In the genomic region with DNA sequence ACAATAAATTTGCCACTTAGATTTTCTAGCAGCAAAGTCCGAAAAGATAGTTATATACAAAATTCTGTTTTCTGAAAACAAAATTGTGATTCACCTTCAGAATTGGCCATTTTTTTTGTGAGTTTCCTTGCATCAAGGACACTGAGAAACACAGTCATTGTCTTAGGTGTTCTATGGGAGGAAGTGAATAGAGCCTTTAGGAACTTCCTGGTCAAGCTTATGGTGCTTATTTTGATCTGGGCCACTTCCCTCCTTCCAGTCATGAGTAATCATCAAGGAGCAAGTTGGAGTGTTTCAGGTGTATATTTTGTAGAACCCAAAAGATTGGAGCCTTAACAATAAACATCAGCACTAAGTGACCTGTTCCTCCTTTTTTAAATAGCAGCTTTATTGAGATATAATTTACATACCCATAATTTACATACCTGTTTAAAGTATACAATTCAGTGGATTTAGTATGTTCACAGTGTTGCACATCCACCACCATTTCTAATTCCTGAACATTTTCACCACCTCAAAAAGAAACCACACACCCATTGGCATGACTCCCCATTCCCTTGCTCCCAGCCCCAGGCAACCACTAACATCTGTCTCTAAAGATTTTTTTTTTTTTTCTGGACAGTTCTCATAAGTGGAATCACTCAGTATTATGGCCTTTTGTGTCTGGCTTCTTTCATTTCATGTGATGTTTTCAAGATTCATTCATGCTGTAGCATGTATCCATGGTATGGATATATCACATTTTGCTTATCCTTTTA, we compare ENCODE assay signal across 21 cellular contexts. TPM values are rescaled to one million over a fixed set of nuclear protein-coding genes. Genes with fewer than 3 reads are reported as not detected.
DNase-seq lines count a peak whose midpoint lies in the region; ATAC-seq and TF ChIP-seq lines count a peak whose summit lies in the region.
"Had no signal": no experiment of that assay in that cellular context is flagged by ENCODE, and none has a peak within 500 bp of the region (broad histone marks: within the 10 kb centered on the region; RNA-seq: fewer than 3 reads in every experiment).

No MANE protein-coding gene starts in this region.

- POLR2A ChIA-PET in CD8-positive, alpha-beta T cell (lab: Charles Lee), result no interaction called here
- POLR2A ChIA-PET in RWPE1 (lab: Yijun Ruan, JAX; ENCODE audit: low non-redundant PET), result no interaction called here

- H3K27me3 ChIP-seq in CD8-positive, alpha-beta T cell (ENCODE audit: insufficient read depth, low read length), result no peaks in the 10 kb centered on the region
- no peaks in the 10 kb centered on the region for H3K27me3 ChIP-seq in endodermal cell (ENCODE audit: control insufficient read depth, insufficient read depth, low read length, poor library complexity, severe bottlenecking)
- H3K27me3 ChIP-seq: BLaER1 treated with 17β-estradiol and CSF1 and Interleukin-3, amounts not matched to agents 10 nM and 100 nM had no signal

- H3K36me3 ChIP-seq in CD8-positive, alpha-beta T cell (ENCODE audit: insufficient read depth, low read length), result peaks cover 43% of the 10 kb centered on the region
- peaks cover 84% of the 10 kb centered on the region for H3K36me3 ChIP-seq in endodermal cell (ENCODE audit: control insufficient read depth, insufficient read depth, low read length)

- no peak for DNase-seq in CD8-positive, alpha-beta T cell
- DNase-seq in HT1080 (ENCODE audit: low read depth) (peak; percentile 10), endodermal cell (peak; percentile 1), glomerular endothelial cell (ENCODE audit: extremely low read depth, low read depth, low spot score) (peak; percentile 20), RWPE1 (ENCODE audit: low spot score) (no peak), C1 segment of cervical spinal cord (lab: John Stamatoyannopoulos, UW) (no peak)
- no peak for DNase-seq in activated CD4-positive, alpha-beta T cell treated with anti-CD3 and anti-CD28 coated beads for 4 hours
- DNase-seq: ACHN; CD8-positive, alpha-beta memory T cell; DMS53; EL; Kasumi-1; MM.1S; NCI-H1048; NCI-H1417 treated with DMSO at 0.1 percent for 48 hours; NCI-H187 treated with DMSO at 0.1 percent for 48 hours; NCI-H2107 had no signal

- H3K4me3 Mint-ChIP-seq in CD8-positive, alpha-beta T cell, result no peak overlapping the region
- H3K4me3 Mint-ChIP-seq in endodermal cell, result no peak overlapping the region
- H3K4me3 Mint-ChIP-seq: CD8-positive, alpha-beta memory T cell had no signal

- WGBS in endodermal cell (ENCODE audit: insufficient coverage in 1 of 2, insufficient read length in 1 of 2), 2 experiments, result 88 to 93% methylated on average over 1 of the region's 1 CpG

- H3K9me3 Mint-ChIP-seq in CD8-positive, alpha-beta T cell, result no peaks in the 10 kb centered on the region
- H3K9me3 Mint-ChIP-seq in endodermal cell, result no peaks in the 10 kb centered on the region
- H3K9me3 Mint-ChIP-seq: CD8-positive, alpha-beta memory T cell had no signal

- H3K9me3 ChIP-seq in CD8-positive, alpha-beta T cell (ENCODE audit: low read length), result no peaks in the 10 kb centered on the region
- H3K9me3 ChIP-seq in endodermal cell (ENCODE audit: control insufficient read depth, low read length), result no peaks in the 10 kb centered on the region
- H3K9me3 ChIP-seq: BLaER1 treated with 17β-estradiol and CSF1 and Interleukin-3, amounts not matched to agents 10 nM and 100 nM had no signal

- peak overlapping the region; percentile 69 for H3K27ac Mint-ChIP-seq in CD8-positive, alpha-beta T cell
- H3K27ac Mint-ChIP-seq in endodermal cell, result no peak overlapping the region

- no peak for TF ChIP-seq CTCF in CD8-positive, alpha-beta T cell (IDR thresholded peaks at IDR 0.05)
- TF ChIP-seq CTCF in endodermal cell (conservative IDR thresholded peaks at IDR 0.05) (no peak), RWPE1 (conservative IDR thresholded peaks at IDR 0.05; ENCODE audit: low read depth) (no peak)

- H3K4me1 Mint-ChIP-seq in CD8-positive, alpha-beta T cell (ENCODE audit: low read depth), result no peaks in the 10 kb centered on the region
- no peaks in the 10 kb centered on the region for H3K4me1 Mint-ChIP-seq in endodermal cell
- H3K4me1 Mint-ChIP-seq: CD8-positive, alpha-beta memory T cell had no signal

- intact Hi-C loops in CD8-positive, alpha-beta T cell (cut with DNase I, micrococcal nuclease), result no loop called here

- CTCF ChIA-PET in CD8-positive, alpha-beta T cell (lab: Charles Lee), result no interaction called here
- CTCF ChIA-PET in RWPE1 (lab: Yijun Ruan, JAX), result interaction anchor here (0.7 kb wide), 1 partner anchor 701 kb away, joined by 3 read pairs; no protein-coding TSS in a partner anchor

- H3K4me1 ChIP-seq in CD8-positive, alpha-beta T cell (ENCODE audit: insufficient read depth, low read length), result no peaks in the 10 kb centered on the region
- no peaks in the 10 kb centered on the region for H3K4me1 ChIP-seq in endodermal cell (ENCODE audit: control insufficient read depth, insufficient read depth, low read length)

- H3K27me3 Mint-ChIP-seq in CD8-positive, alpha-beta T cell (ENCODE audit: low read depth), result no peaks in the 10 kb centered on the region
- no peaks in the 10 kb centered on the region for H3K27me3 Mint-ChIP-seq in endodermal cell (ENCODE audit: insufficient read depth)
- H3K27me3 Mint-ChIP-seq: CD8-positive, alpha-beta memory T cell had no signal

- H3K4me3 ChIP-seq in CD8-positive, alpha-beta T cell (ENCODE audit: low read depth, low read length), result no peak overlapping the region
- H3K4me3 ChIP-seq in endodermal cell (ENCODE audit: low read length), result no peak overlapping the region
- H3K4me3 ChIP-seq: BLaER1 treated with 17β-estradiol and CSF1 and Interleukin-3, amounts not matched to agents 10 nM and 100 nM had no signal

- ATAC-seq in CD8-positive, alpha-beta T cell, result no peak
- ATAC-seq: HCT116, SK-N-SH treated with all-trans-retinoic acid at 6 μM for 48 hours had no signal

- peaks cover 89% of the 10 kb centered on the region for H3K36me3 Mint-ChIP-seq in CD8-positive, alpha-beta T cell
- H3K36me3 Mint-ChIP-seq in endodermal cell (ENCODE audit: low read depth), result peaks cover 65% of the 10 kb centered on the region

- H3K9ac ChIP-seq in endodermal cell (ENCODE audit: extremely low read depth, low read length, poor library complexity, severe bottlenecking), result no peak overlapping the region
- H3K9ac ChIP-seq: BLaER1 treated with 17β-estradiol and CSF1 and Interleukin-3, amounts not matched to agents 10 nM and 100 nM had no signal

- H3K27ac ChIP-seq in CD8-positive, alpha-beta T cell (ENCODE audit: low read depth, low read length), result no peak overlapping the region
- H3K27ac ChIP-seq in endodermal cell (ENCODE audit: low read depth, low read length) (no peak overlapping the region), RWPE1 (no peak overlapping the region)
- H3K27ac ChIP-seq: BLaER1 treated with 17β-estradiol and CSF1 and Interleukin-3, amounts not matched to agents 10 nM and 100 nM had no signal

RNA-seq across cellular contexts. Expression of gene TMEM74B, which starts 17.6 kb away (rescaled TPM):
- not detected for total RNA-seq in CD8-positive, alpha-beta T cell
- total RNA-seq in HT1080 (2014; rRNA removed; shearing (Covaris generic)), result 0.29 and 0.50 TPM in 2 replicates
- 1.6 and 3.8 TPM in 2 replicates for polyA plus RNA-seq in HT1080 (2015; cell fraction: cytosol; rRNA removed)
- polyA plus RNA-seq in HT1080 (2015; cell fraction: nucleus; rRNA removed), result 21.3 and 22.7 TPM in 2 replicates
- total RNA-seq in endodermal cell (1 to 10 TPM; 3.1 to 4.3 TPM), glomerular endothelial cell (0.76 and 1.2 TPM in 2 replicates)
- polyA plus RNA-seq in endodermal cell (2013, experiment 1 of 2), result 6.1 TPM
- 5.4 TPM for polyA plus RNA-seq in endodermal cell (2013, experiment 2 of 2)
- polyA plus RNA-seq: CD8-positive, alpha-beta memory T cell had no signal

RNA-seq across cellular contexts. Expression of gene C20orf202, which starts 36.1 kb away (rescaled TPM):
- not detected for total RNA-seq in CD8-positive, alpha-beta T cell
- total RNA-seq in HT1080 (2014; rRNA removed; shearing (Covaris generic)), result not detected in 2 replicates
- polyA plus RNA-seq in HT1080 (2015; cell fraction: cytosol; rRNA removed), result not detected in 2 replicates
- not detected in 2 replicates for polyA plus RNA-seq in HT1080 (2015; cell fraction: nucleus; rRNA removed)
- total RNA-seq in endodermal cell (not detected), glomerular endothelial cell (not detected in 2 replicates)
- polyA plus RNA-seq in endodermal cell (2013, experiment 1 of 2), result 0.14 TPM
- not detected for polyA plus RNA-seq in endodermal cell (2013, experiment 2 of 2)
- total RNA-seq: CD8-positive, alpha-beta memory T cell; H1 had no signal
- polyA plus RNA-seq: CD8-positive, alpha-beta memory T cell had no signal

RNA-seq across cellular contexts. Expression of gene PSMF1, which starts 48.7 kb away (rescaled TPM):
- 10 to 100 TPM; 86.4 to 87.8 TPM for total RNA-seq in CD8-positive, alpha-beta T cell
- total RNA-seq in HT1080 (2014; rRNA removed; shearing (Covaris generic)), result 50.3 and 75.2 TPM in 2 replicates
- polyA plus RNA-seq in HT1080 (2015; cell fraction: cytosol; rRNA removed), result 260 and 452 TPM in 2 replicates
- 140 and 259 TPM in 2 replicates for polyA plus RNA-seq in HT1080 (2015; cell fraction: nucleus; rRNA removed)
- total RNA-seq in endodermal cell (10 to 100 TPM; 72.5 to 84.7 TPM), glomerular endothelial cell (93.7 and 110 TPM in 2 replicates)
- polyA plus RNA-seq in endodermal cell (2013, experiment 1 of 2), result 57.3 TPM
- polyA plus RNA-seq in endodermal cell (2013, experiment 2 of 2), result 52.1 TPM

RNA-seq across cellular contexts. Expression of gene RAD21L1, which starts 58.7 kb away (rescaled TPM):
- total RNA-seq in CD8-positive, alpha-beta T cell, result not detected
- total RNA-seq in HT1080 (2014; rRNA removed; shearing (Covaris generic)), result 0.17 and 0.59 TPM in 2 replicates
- 0.03 and 0.12 TPM in 2 replicates for polyA plus RNA-seq in HT1080 (2015; cell fraction: cytosol; rRNA removed)
- 0.13 and 0.53 TPM in 2 replicates for polyA plus RNA-seq in HT1080 (2015; cell fraction: nucleus; rRNA removed)
- total RNA-seq in endodermal cell (1 to 10 TPM in 1 of 2 donors, not detected in 1; 1.4 TPM), glomerular endothelial cell (not detected in 2 replicates)
- not detected for polyA plus RNA-seq in endodermal cell (2013, experiment 1 of 2)
- polyA plus RNA-seq in endodermal cell (2013, experiment 2 of 2), result not detected
- total RNA-seq: CD8-positive, alpha-beta memory T cell had no signal
- polyA plus RNA-seq: CD8-positive, alpha-beta memory T cell had no signal

Comparison
In these comparisons a context has a peak if more than half of its experiments do, and no peak if none do; other contexts are left out.
1. DNase-seq: peak in HT1080 (single experiment), endodermal cell (single experiment) and glomerular endothelial cell (single experiment); none in CD8-positive, alpha-beta T cell (0 of 7), activated CD4-positive, alpha-beta T cell treated with anti-CD3 and anti-CD28 coated beads for 4 hours (0 of 2), RWPE1 (single experiment) and C1 segment of cervical spinal cord (0 of 14).